ENCODE assay signal across 3 cellular contexts in the genomic region with DNA sequence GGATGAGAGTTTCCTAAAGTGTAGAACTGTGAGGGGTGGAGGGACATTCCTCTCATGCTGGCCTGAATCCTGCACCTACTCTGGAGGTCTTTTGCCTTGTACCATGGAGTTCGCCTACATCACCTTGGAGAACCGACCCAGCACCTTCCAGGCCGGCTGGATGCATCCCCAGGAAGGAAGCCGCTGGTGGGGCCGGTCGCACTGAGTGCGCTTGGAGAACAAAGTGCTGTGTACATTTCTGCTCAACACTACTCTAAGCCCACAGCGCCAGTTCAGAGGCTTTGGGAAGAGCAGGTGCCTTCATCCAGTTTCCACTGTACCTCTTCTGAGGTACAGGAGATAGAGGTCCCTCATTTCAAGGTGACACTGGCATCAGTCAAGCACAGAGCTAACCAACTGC.
TF ChIP-seq lines count a peak whose summit lies in the region.

No MANE protein-coding gene starts in this region.

TF ChIP-seq in HepG2, 621 proteins besides CTCF, POLR2A, EP300 and RAD21:
- no peak for TF ChIP-seq FOXA1 (IDR thresholded peaks at IDR 0.05)
- TF ChIP-seq FOXA1 (CRISPR knock-in tag; IDR thresholded peaks at IDR 0.05): 0 out of 2 replicates have a peak, but pooled peaks have one; percentile 17
- peak; percentile 50 for TF ChIP-seq FOXA3 (CRISPR knock-in tag; IDR thresholded peaks at IDR 0.05)
- TF ChIP-seq SP4 (CRISPR knock-in tag; IDR thresholded peaks at IDR 0.05): no peak

TF ChIP-seq in GM23338, 12 proteins besides CTCF, POLR2A, EP300 and RAD21 (continues in another document):
- TF ChIP-seq JUNB (IDR thresholded peaks at IDR 0.05; ENCODE audit: unreplicated experiment): no peak
- no peak for TF ChIP-seq STAT1 (IDR thresholded peaks at IDR 0.05; ENCODE audit: unreplicated experiment)
- TF ChIP-seq POLR2AphosphoS5 (IDR thresholded peaks at IDR 0.05; ENCODE audit: low read depth): no peak
- no peak for TF ChIP-seq CREB1 (CRISPR knock-in tag; IDR thresholded peaks at IDR 0.05; ENCODE audit: low read depth)
- TF ChIP-seq, protein P1, sequence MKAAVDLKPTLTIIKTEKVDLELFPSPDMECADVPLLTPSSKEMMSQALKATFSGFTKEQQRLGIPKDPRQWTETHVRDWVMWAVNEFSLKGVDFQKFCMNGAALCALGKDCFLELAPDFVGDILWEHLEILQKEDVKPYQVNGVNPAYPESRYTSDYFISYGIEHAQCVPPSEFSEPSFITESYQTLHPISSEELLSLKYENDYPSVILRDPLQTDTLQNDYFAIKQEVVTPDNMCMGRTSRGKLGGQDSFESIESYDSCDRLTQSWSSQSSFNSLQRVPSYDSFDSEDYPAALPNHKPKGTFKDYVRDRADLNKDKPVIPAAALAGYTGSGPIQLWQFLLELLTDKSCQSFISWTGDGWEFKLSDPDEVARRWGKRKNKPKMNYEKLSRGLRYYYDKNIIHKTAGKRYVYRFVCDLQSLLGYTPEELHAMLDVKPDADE (IDR thresholded peaks at IDR 0.05): no peak
- no peak for TF ChIP-seq NANOG (IDR thresholded peaks at IDR 0.05; ENCODE audit: borderline replicate concordance)
- no peak for TF ChIP-seq ZNF114 (CRISPR knock-in tag; IDR thresholded peaks at IDR 0.05)
- TF ChIP-seq ZNF331 (CRISPR knock-in tag; IDR thresholded peaks at IDR 0.05; ENCODE audit: low read depth): no peak
- TF ChIP-seq, protein P2, sequence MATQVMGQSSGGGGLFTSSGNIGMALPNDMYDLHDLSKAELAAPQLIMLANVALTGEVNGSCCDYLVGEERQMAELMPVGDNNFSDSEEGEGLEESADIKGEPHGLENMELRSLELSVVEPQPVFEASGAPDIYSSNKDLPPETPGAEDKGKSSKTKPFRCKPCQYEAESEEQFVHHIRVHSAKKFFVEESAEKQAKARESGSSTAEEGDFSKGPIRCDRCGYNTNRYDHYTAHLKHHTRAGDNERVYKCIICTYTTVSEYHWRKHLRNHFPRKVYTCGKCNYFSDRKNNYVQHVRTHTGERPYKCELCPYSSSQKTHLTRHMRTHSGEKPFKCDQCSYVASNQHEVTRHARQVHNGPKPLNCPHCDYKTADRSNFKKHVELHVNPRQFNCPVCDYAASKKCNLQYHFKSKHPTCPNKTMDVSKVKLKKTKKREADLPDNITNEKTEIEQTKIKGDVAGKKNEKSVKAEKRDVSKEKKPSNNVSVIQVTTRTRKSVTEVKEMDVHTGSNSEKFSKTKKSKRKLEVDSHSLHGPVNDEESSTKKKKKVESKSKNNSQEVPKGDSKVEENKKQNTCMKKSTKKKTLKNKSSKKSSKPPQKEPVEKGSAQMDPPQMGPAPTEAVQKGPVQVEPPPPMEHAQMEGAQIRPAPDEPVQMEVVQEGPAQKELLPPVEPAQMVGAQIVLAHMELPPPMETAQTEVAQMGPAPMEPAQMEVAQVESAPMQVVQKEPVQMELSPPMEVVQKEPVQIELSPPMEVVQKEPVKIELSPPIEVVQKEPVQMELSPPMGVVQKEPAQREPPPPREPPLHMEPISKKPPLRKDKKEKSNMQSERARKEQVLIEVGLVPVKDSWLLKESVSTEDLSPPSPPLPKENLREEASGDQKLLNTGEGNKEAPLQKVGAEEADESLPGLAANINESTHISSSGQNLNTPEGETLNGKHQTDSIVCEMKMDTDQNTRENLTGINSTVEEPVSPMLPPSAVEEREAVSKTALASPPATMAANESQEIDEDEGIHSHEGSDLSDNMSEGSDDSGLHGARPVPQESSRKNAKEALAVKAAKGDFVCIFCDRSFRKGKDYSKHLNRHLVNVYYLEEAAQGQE (IDR thresholded peaks at IDR 0.05; ENCODE audit: unreplicated experiment): no peak
- TF ChIP-seq EZH2 (IDR thresholded peaks at IDR 0.05; ENCODE audit: low read depth, unreplicated experiment): no peak
- TF ChIP-seq EZH2phosphoT487 (IDR thresholded peaks at IDR 0.05; ENCODE audit: unreplicated experiment): no peak

TF ChIP-seq in H1, 55 proteins besides CTCF, POLR2A, EP300 and RAD21:
- TF ChIP-seq TAF7 (optimal IDR thresholded peaks at IDR 0.05; ENCODE audit: borderline replicate concordance, low read depth, low read length): no peak
- TF ChIP-seq, protein P3, sequence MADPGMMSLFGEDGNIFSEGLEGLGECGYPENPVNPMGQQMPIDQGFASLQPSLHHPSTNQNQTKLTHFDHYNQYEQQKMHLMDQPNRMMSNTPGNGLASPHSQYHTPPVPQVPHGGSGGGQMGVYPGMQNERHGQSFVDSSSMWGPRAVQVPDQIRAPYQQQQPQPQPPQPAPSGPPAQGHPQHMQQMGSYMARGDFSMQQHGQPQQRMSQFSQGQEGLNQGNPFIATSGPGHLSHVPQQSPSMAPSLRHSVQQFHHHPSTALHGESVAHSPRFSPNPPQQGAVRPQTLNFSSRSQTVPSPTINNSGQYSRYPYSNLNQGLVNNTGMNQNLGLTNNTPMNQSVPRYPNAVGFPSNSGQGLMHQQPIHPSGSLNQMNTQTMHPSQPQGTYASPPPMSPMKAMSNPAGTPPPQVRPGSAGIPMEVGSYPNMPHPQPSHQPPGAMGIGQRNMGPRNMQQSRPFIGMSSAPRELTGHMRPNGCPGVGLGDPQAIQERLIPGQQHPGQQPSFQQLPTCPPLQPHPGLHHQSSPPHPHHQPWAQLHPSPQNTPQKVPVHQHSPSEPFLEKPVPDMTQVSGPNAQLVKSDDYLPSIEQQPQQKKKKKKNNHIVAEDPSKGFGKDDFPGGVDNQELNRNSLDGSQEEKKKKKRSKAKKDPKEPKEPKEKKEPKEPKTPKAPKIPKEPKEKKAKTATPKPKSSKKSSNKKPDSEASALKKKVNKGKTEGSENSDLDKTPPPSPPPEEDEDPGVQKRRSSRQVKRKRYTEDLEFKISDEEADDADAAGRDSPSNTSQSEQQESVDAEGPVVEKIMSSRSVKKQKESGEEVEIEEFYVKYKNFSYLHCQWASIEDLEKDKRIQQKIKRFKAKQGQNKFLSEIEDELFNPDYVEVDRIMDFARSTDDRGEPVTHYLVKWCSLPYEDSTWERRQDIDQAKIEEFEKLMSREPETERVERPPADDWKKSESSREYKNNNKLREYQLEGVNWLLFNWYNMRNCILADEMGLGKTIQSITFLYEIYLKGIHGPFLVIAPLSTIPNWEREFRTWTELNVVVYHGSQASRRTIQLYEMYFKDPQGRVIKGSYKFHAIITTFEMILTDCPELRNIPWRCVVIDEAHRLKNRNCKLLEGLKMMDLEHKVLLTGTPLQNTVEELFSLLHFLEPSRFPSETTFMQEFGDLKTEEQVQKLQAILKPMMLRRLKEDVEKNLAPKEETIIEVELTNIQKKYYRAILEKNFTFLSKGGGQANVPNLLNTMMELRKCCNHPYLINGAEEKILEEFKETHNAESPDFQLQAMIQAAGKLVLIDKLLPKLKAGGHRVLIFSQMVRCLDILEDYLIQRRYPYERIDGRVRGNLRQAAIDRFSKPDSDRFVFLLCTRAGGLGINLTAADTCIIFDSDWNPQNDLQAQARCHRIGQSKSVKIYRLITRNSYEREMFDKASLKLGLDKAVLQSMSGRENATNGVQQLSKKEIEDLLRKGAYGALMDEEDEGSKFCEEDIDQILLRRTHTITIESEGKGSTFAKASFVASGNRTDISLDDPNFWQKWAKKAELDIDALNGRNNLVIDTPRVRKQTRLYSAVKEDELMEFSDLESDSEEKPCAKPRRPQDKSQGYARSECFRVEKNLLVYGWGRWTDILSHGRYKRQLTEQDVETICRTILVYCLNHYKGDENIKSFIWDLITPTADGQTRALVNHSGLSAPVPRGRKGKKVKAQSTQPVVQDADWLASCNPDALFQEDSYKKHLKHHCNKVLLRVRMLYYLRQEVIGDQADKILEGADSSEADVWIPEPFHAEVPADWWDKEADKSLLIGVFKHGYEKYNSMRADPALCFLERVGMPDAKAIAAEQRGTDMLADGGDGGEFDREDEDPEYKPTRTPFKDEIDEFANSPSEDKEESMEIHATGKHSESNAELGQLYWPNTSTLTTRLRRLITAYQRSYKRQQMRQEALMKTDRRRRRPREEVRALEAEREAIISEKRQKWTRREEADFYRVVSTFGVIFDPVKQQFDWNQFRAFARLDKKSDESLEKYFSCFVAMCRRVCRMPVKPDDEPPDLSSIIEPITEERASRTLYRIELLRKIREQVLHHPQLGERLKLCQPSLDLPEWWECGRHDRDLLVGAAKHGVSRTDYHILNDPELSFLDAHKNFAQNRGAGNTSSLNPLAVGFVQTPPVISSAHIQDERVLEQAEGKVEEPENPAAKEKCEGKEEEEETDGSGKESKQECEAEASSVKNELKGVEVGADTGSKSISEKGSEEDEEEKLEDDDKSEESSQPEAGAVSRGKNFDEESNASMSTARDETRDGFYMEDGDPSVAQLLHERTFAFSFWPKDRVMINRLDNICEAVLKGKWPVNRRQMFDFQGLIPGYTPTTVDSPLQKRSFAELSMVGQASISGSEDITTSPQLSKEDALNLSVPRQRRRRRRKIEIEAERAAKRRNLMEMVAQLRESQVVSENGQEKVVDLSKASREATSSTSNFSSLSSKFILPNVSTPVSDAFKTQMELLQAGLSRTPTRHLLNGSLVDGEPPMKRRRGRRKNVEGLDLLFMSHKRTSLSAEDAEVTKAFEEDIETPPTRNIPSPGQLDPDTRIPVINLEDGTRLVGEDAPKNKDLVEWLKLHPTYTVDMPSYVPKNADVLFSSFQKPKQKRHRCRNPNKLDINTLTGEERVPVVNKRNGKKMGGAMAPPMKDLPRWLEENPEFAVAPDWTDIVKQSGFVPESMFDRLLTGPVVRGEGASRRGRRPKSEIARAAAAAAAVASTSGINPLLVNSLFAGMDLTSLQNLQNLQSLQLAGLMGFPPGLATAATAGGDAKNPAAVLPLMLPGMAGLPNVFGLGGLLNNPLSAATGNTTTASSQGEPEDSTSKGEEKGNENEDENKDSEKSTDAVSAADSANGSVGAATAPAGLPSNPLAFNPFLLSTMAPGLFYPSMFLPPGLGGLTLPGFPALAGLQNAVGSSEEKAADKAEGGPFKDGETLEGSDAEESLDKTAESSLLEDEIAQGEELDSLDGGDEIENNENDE (IDR thresholded peaks at IDR 0.05; ENCODE audit: insufficient replicate concordance, low read length): no peak
- TF ChIP-seq HDAC6 (IDR thresholded peaks at IDR 0.05; ENCODE audit: low read depth, low read length): no peak
